Comparison of ENCODE assay signal across 9 cellular contexts in the genomic region with DNA sequence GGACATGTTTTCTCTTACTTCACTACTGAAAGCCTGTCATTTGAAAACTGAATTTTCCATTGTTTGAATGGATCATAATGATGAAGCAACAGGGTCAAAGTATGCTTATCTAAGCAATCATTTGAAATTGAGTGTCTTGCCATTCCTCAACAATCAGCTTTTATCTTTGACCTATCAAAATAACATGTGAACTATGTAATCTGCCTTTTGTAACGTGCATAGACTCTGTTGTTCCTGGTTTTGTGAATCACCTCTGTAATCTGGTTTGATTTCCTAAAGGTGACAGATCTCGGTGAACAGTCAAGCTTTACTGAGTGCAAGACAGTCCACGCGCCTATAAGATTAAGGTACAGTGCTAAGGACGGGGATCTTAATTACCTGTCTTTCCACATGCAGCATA. TPM values are rescaled to one million over a fixed set of nuclear protein-coding genes. Genes with fewer than 3 reads are reported as not detected.
DNase-seq lines count a peak whose midpoint lies in the region; ATAC-seq and TF ChIP-seq lines count a peak whose summit lies in the region.
"Had no signal": no experiment of that assay in that cellular context is flagged by ENCODE, and none has a peak within 500 bp of the region (broad histone marks: within the 10 kb centered on the region; RNA-seq: fewer than 3 reads in every experiment).

No MANE protein-coding gene starts in this region.

- TF ChIP-seq CTCF in left ventricle myocardium inferior (IDR thresholded peaks at IDR 0.05; ENCODE audit: borderline replicate concordance) = no peak
- no peak for TF ChIP-seq CTCF in chondrocyte (IDR thresholded peaks at IDR 0.05)
- TF ChIP-seq CTCF in vagina (IDR thresholded peaks at IDR 0.05) = no peak

- H3K4me3 ChIP-seq in left ventricle myocardium inferior (peak overlapping the region; percentile 79), muscle layer of duodenum (ENCODE audit: low read depth in 1 of 2, low read length in 2 of 2) (peak overlapping the region; percentile 47 to 48), vagina (peak overlapping the region; percentile 19 to 67)

- H3K27me3 ChIP-seq in left ventricle myocardium inferior (ENCODE audit: low read depth) (no peaks in the 10 kb centered on the region), muscle layer of duodenum (ENCODE audit: low read depth, low read length) (no peaks in the 10 kb centered on the region), vagina (no peaks in the 10 kb centered on the region)

- no peaks in the 10 kb centered on the region for H3K9me3 ChIP-seq in left ventricle myocardium inferior (replicated peaks)
- no peaks in the 10 kb centered on the region for H3K9me3 ChIP-seq in muscle layer of duodenum (ENCODE audit: control insufficient read depth in 1 of 2, low read length in 2 of 2)
- no peaks in the 10 kb centered on the region for H3K9me3 ChIP-seq in vagina

- peaks cover 34% of the 10 kb centered on the region for H3K4me1 Mint-ChIP-seq in chondrocyte (ENCODE audit: low read depth)

- peaks cover 76% of the 10 kb centered on the region for H3K4me1 ChIP-seq in left ventricle myocardium inferior
- H3K4me1 ChIP-seq in muscle layer of duodenum (ENCODE audit: control insufficient read depth in 1 of 2, insufficient read depth in 2 of 2, low read length in 2 of 2) = peaks cover 4 to 14% of the 10 kb centered on the region in 2 donors
- no peaks in the 10 kb centered on the region for H3K4me1 ChIP-seq in vagina

- H3K36me3 Mint-ChIP-seq in chondrocyte (ENCODE audit: low read depth) = no peaks in the 10 kb centered on the region

- DNase-seq in left ventricle myocardium inferior (no peak), cardiac septum (ENCODE audit: low spot score) (no peak), chondrocyte (ENCODE audit: low spot score) (no peak), vagina (ENCODE audit: extremely low spot score in 2 of 2) (no peak)
- DNase-seq: stimulated activated CD4-positive, alpha-beta T cell treated with anti-CD3 and anti-CD28 coated beads, Interleukin-2, amount 100 ng/mL, for 24 hours had no signal

- no peaks in the 10 kb centered on the region for H3K9me3 Mint-ChIP-seq in chondrocyte (ENCODE audit: low read depth)

- H3K36me3 ChIP-seq in left ventricle myocardium inferior = no peaks in the 10 kb centered on the region
- H3K36me3 ChIP-seq in muscle layer of duodenum (ENCODE audit: control insufficient read depth in 1 of 2, insufficient read depth in 2 of 2, low read length in 2 of 2) = no peaks in the 10 kb centered on the region
- no peaks in the 10 kb centered on the region for H3K36me3 ChIP-seq in vagina

- no peak for TF ChIP-seq POLR2A in vagina (IDR thresholded peaks at IDR 0.05)

- no peaks in the 10 kb centered on the region for H3K27me3 Mint-ChIP-seq in chondrocyte (ENCODE audit: low read depth)

- peak overlapping the region; percentile 94 for H3K27ac ChIP-seq in left ventricle myocardium inferior (replicated peaks)
- H3K27ac ChIP-seq in muscle layer of duodenum (ENCODE audit: low read length) = peak overlapping the region; percentile 19
- peak overlapping the region; percentile 20 for H3K27ac ChIP-seq in vagina

- H3K4me3 Mint-ChIP-seq in chondrocyte (ENCODE audit: unreplicated experiment) = peak overlapping the region; percentile 17

- ATAC-seq in GM19467 (IDR thresholded peaks at IDR 0.05; ENCODE audit: unreplicated experiment) (no peak), HG02884 (IDR thresholded peaks at IDR 0.05; ENCODE audit: unreplicated experiment) (no peak), GM21515 (IDR thresholded peaks at IDR 0.05; ENCODE audit: unreplicated experiment) (no peak)

- no peak overlapping the region for H3K27ac Mint-ChIP-seq in chondrocyte (ENCODE audit: unreplicated experiment)

- intact Hi-C loops in left ventricle myocardium inferior (cut with micrococcal nuclease) = loop anchor here (5.0 kb wide), 2 partner anchors 52 to 137 kb away; no protein-coding TSS in a partner anchor
- intact Hi-C loops in cardiac septum (cut with DNase I) = loop anchor here (5.0 to 10.0 kb wide), 2 partner anchors 147 to 1055 kb away; no protein-coding TSS in a partner anchor
- intact Hi-C loops in vagina (cut with DNase I) = loop anchor here (5.0 to 10.0 kb wide), 2 partner anchors 52 to 145 kb away; no protein-coding TSS in a partner anchor

RNA-seq across cellular contexts. Expression of gene MEF2C, which starts 3.3 kb away (rescaled TPM):
- total RNA-seq in left ventricle myocardium inferior (54.2 TPM), cardiac septum (64.6 TPM), chondrocyte (25.4 to 35.7 TPM (median 29.6 TPM) in 3 replicates), vagina (22.3 TPM)

Comparison
In these comparisons a context has a peak if more than half of its experiments do, and no peak if none do; other contexts are left out.
1. H3K27ac ChIP-seq: peak in every context shown above with its lines; median percentile 94 in left ventricle myocardium inferior; 20 in vagina; 19 in muscle layer of duodenum.